ENCODE assay signal across 19 cellular contexts in the genomic region with DNA sequence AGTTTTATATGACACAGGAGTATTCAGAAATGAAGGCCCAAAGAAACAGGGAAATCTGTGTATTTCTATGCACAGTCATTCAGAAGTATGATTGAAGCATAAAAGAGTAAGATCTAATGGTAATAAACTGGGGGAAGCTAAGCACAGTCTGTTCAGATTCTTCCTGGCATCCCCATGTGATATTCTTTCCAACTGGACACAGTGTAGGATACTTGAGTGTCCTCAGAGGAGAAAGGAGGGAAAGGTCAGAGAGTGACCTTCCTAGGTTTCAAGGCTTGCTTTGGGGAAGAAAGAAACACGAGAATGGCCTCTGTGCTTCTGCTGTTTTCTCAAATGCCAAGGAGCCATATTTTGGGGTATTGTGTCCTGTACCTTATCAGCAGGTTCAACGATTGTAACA.
DNase-seq lines count a peak whose midpoint lies in the region; ATAC-seq and TF ChIP-seq lines count a peak whose summit lies in the region.
"Had no signal": no experiment of that assay in that cellular context is flagged by ENCODE, and none has a peak within 500 bp of the region (broad histone marks: within the 10 kb centered on the region; RNA-seq: fewer than 3 reads in every experiment).

No MANE protein-coding gene starts in this region.

- H3K36me3 Mint-ChIP-seq in GM23338 (ENCODE audit: low read depth): no peaks in the 10 kb centered on the region
- H3K36me3 Mint-ChIP-seq: CD4-positive, CD25-positive, alpha-beta regulatory T cell; CD8-positive, alpha-beta T cell had no signal

- H3K27ac ChIP-seq in GM23338 (ENCODE audit: low read depth): no peak overlapping the region
- no peak overlapping the region for H3K27ac ChIP-seq in right cardiac atrium (ENCODE audit: low read length)
- H3K27ac ChIP-seq in smooth muscle cell (ENCODE audit: low read depth): no peak overlapping the region
- no peak overlapping the region for H3K27ac ChIP-seq in coronary artery
- H3K27ac ChIP-seq: 22Rv1, BLaER1, C4-2B had no signal

- H4K20me1 ChIP-seq in GM23338 (replicated peaks; ENCODE audit: insufficient read depth) (no peaks in the 10 kb centered on the region), smooth muscle cell (ENCODE audit: low read depth) (no peaks in the 10 kb centered on the region)
- H4K20me1 ChIP-seq: BLaER1 had no signal

- WGBS in right cardiac atrium: 50% methylated on average over 2 of the region's 2 CpGs
- WGBS in smooth muscle cell (ENCODE audit: low lambda C conversion rate): 85% methylated on average over 2 of the region's 2 CpGs

- H3K27me3 ChIP-seq in GM23338 (ENCODE audit: insufficient read depth) (no peaks in the 10 kb centered on the region), right cardiac atrium (ENCODE audit: control insufficient read depth, insufficient read depth) (no peaks in the 10 kb centered on the region), smooth muscle cell (ENCODE audit: low read depth) (no peaks in the 10 kb centered on the region)
- H3K27me3 ChIP-seq: BLaER1 had no signal

- H3K79me2 ChIP-seq in GM23338 (replicated peaks; ENCODE audit: insufficient read depth) (no peaks in the 10 kb centered on the region), smooth muscle cell (ENCODE audit: low read depth) (no peaks in the 10 kb centered on the region)

- peaks cover 4% of the 10 kb centered on the region for H3K27me3 Mint-ChIP-seq in GM23338 (ENCODE audit: insufficient read depth, low read depth, poor library complexity)
- H3K27me3 Mint-ChIP-seq: B cell; CD4-positive, CD25-positive, alpha-beta regulatory T cell had no signal

- no peaks in the 10 kb centered on the region for H3K9me2 ChIP-seq in GM23338 (ENCODE audit: insufficient read depth)

- H2AFZ ChIP-seq in GM23338 (peak overlapping the region; percentile 14; the same call in 1 of the 2 replicates), smooth muscle cell (ENCODE audit: low read depth) (peak overlapping the region; percentile 45)

- intact Hi-C loops in Right ventricle myocardium inferior (cut with DNase I): no loop called here
- intact Hi-C loops in cardiac septum (cut with DNase I): no loop called here
- intact Hi-C loops in right cardiac atrium (cut with DNase I): no loop called here

- no peaks in the 10 kb centered on the region for H3K9me3 Mint-ChIP-seq in GM23338

- H3K4me1 ChIP-seq in GM23338 (ENCODE audit: insufficient read depth) (peaks cover 15% of the 10 kb centered on the region), right cardiac atrium (ENCODE audit: control insufficient read depth, insufficient read depth, low read length) (no peaks in the 10 kb centered on the region), smooth muscle cell (ENCODE audit: low read depth) (no peaks in the 10 kb centered on the region)
- H3K4me1 ChIP-seq: BLaER1, Caco-2 had no signal

- H3K27ac Mint-ChIP-seq in GM23338: no peak overlapping the region
- H3K27ac Mint-ChIP-seq: B cell; CD4-positive, CD25-positive, alpha-beta regulatory T cell; CD8-positive, alpha-beta T cell had no signal

- peaks cover 20% of the 10 kb centered on the region for H3K4me1 Mint-ChIP-seq in GM23338
- H3K4me1 Mint-ChIP-seq: B cell; CD4-positive, CD25-positive, alpha-beta regulatory T cell had no signal

- TF ChIP-seq CTCF in GM23338 (conservative IDR thresholded peaks at IDR 0.05; ENCODE audit: low read depth in 2 of 2): no peak
- no peak for TF ChIP-seq CTCF in smooth muscle cell (IDR thresholded peaks at IDR 0.05; ENCODE audit: borderline replicate concordance, insufficient read depth, poor library complexity, severe bottlenecking)
- TF ChIP-seq CTCF in coronary artery (IDR thresholded peaks at IDR 0.05): no peak
- no peak for TF ChIP-seq CTCF in GM10248 (IDR thresholded peaks at IDR 0.05; ENCODE audit: control extremely low read depth, extremely low read depth, low read depth, missing control alignments)

- no peak overlapping the region for H3K9ac ChIP-seq in smooth muscle cell (ENCODE audit: low read depth)
- H3K9ac ChIP-seq: BLaER1 had no signal

- H3K4me3 ChIP-seq in GM23338 (no peak overlapping the region), right cardiac atrium (ENCODE audit: low read length) (no peak overlapping the region), smooth muscle cell (no peak overlapping the region), coronary artery (no peak overlapping the region)
- H3K4me3 ChIP-seq: BLaER1 had no signal

- H3K9me3 ChIP-seq in right cardiac atrium (ENCODE audit: control insufficient read depth, low read length) (no peaks in the 10 kb centered on the region), smooth muscle cell (replicated peaks; ENCODE audit: low read depth) (no peaks in the 10 kb centered on the region)
- H3K9me3 ChIP-seq: BLaER1, Caco-2 had no signal

- peak; percentile 87 for ATAC-seq in Right ventricle myocardium inferior
- ATAC-seq in GM23338: no peak
- ATAC-seq in right cardiac atrium: peak; percentile 49 to 80
- ATAC-seq: CD8-positive, alpha-beta T cell had no signal

- DNase-seq in Right ventricle myocardium inferior (ENCODE audit: missing footprints) (no peak), cardiac septum (ENCODE audit: low spot score) (no peak), GM23338 (ENCODE audit: low spot score) (no peak), right cardiac atrium (no peak), smooth muscle cell (lab: John Stamatoyannopoulos, UW; ENCODE audit: unreplicated experiment) (no peak), midbrain (lab: John Stamatoyannopoulos, UW) (no peak), coronary artery (ENCODE audit: low spot score) (no peak), GM10248 (ENCODE audit: extremely low spot score) (no peak)
- DNase-seq: Caco-2; CD4-positive, CD25-positive, alpha-beta regulatory T cell; CD8-positive, alpha-beta T cell; DMS153; DND-41; H7; HCEC 1CT had no signal

- H3K4me2 ChIP-seq in GM23338: no peak overlapping the region
- no peak overlapping the region for H3K4me2 ChIP-seq in smooth muscle cell
- H3K4me2 ChIP-seq: BLaER1 had no signal

- CTCF ChIA-PET in GM10248 (lab: Yijun Ruan, JAX): no interaction called here

- H3K4me3 Mint-ChIP-seq in GM23338: no peak overlapping the region
- H3K4me3 Mint-ChIP-seq: B cell; CD4-positive, CD25-positive, alpha-beta regulatory T cell; CD8-positive, alpha-beta T cell had no signal

- H3K36me3 ChIP-seq in GM23338 (ENCODE audit: insufficient read depth) (no peaks in the 10 kb centered on the region), smooth muscle cell (ENCODE audit: low read depth) (no peaks in the 10 kb centered on the region)
- H3K36me3 ChIP-seq: BLaER1 had no signal

- no peaks in the 10 kb centered on the region for H3F3A ChIP-seq in GM23338 (replicated peaks; ENCODE audit: low read depth)
- H3F3A ChIP-seq in smooth muscle cell (ENCODE audit: low read depth): no peaks in the 10 kb centered on the region

- POLR2A ChIA-PET in GM10248 (lab: Yijun Ruan, JAX): no interaction called here

TF ChIP-seq in GM23338, 12 proteins besides CTCF, POLR2A, EP300 and RAD21 (continues in another document):
- TF ChIP-seq POLR2AphosphoS5 (IDR thresholded peaks at IDR 0.05; ENCODE audit: low read depth) (no peak), ZNF114 (CRISPR knock-in tag; IDR thresholded peaks at IDR 0.05) (no peak), NANOG (IDR thresholded peaks at IDR 0.05; ENCODE audit: borderline replicate concordance) (no peak), STAT1 (IDR thresholded peaks at IDR 0.05; ENCODE audit: unreplicated experiment) (no peak), EZH2phosphoT487 (IDR thresholded peaks at IDR 0.05; ENCODE audit: unreplicated experiment) (no peak), CREB1 (CRISPR knock-in tag; IDR thresholded peaks at IDR 0.05; ENCODE audit: low read depth) (no peak), JUNB (IDR thresholded peaks at IDR 0.05; ENCODE audit: unreplicated experiment) (no peak), REST (IDR thresholded peaks at IDR 0.05; ENCODE audit: unreplicated experiment) (no peak)
